Comparison of ENCODE assay signal across 12 cellular contexts in the genomic region with DNA sequence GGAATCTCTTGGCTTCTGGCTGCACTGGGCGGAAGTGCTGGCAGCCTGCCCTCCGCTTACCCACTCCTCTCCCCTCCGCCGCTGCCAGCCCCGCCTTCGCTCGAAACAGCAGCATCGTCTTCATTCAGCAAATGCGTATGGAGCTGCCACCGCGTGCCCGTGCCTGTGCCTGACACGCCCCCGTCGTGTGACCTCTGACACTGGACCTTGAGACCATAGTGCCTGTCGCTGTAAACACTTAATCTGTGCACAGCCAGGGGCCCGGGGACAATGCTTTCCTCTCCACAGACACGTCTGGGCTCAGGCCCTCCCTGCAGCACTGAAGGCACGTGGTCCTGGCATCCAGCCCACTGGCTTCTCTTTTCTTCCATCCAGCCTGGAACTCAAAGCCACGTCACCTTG.
DNase-seq lines count a peak whose midpoint lies in the region; ATAC-seq and TF ChIP-seq lines count a peak whose summit lies in the region.
"Had no signal": no experiment of that assay in that cellular context is flagged by ENCODE, and none has a peak within 500 bp of the region (broad histone marks: within the 10 kb centered on the region; RNA-seq: fewer than 3 reads in every experiment).

No MANE protein-coding gene starts in this region.

- peaks cover 9 to 18% of the 10 kb centered on the region in 2 donors for H3K27me3 Mint-ChIP-seq in natural killer cell treated with Interleukin-12 subunit alpha and Interleukin-12 subunit beta and Interleukin-15 and Interleukin-18, amount 100 ng/mL, for 72 hours
- H3K27me3 Mint-ChIP-seq in natural killer cell (ENCODE audit: low read depth in 2 of 2), result peaks cover 10 to 17% of the 10 kb centered on the region in 2 donors
- peaks cover 13% of the 10 kb centered on the region for H3K27me3 Mint-ChIP-seq in endodermal cell (ENCODE audit: insufficient read depth)
- H3K27me3 Mint-ChIP-seq in nephron (ENCODE audit: low read depth), result peaks cover 13% of the 10 kb centered on the region
- H3K27me3 Mint-ChIP-seq in glutamatergic neuron (ENCODE audit: unreplicated experiment), result peaks cover 2% of the 10 kb centered on the region

- peaks cover 0 to 8% of the 10 kb centered on the region in 2 donors for H3K4me1 Mint-ChIP-seq in natural killer cell treated with Interleukin-12 subunit alpha and Interleukin-12 subunit beta and Interleukin-15 and Interleukin-18, amount 100 ng/mL, for 72 hours (ENCODE audit: low read depth in 2 of 2)
- H3K4me1 Mint-ChIP-seq in natural killer cell (peaks cover 6 to 13% of the 10 kb centered on the region in 2 donors), endodermal cell (peaks cover 10% of the 10 kb centered on the region), nephron (peaks cover 40% of the 10 kb centered on the region), glutamatergic neuron (ENCODE audit: low read depth, unreplicated experiment) (no peaks in the 10 kb centered on the region)

- no peak for ATAC-seq in natural killer cell treated with Interleukin-12 subunit alpha and Interleukin-12 subunit beta and Interleukin-15 and Interleukin-18, amount 100 ng/mL, for 72 hours
- ATAC-seq in natural killer cell (no peak), GM18861 (IDR thresholded peaks at IDR 0.05; ENCODE audit: unreplicated experiment) (no peak)

- H3K36me3 Mint-ChIP-seq in natural killer cell treated with Interleukin-12 subunit alpha and Interleukin-12 subunit beta and Interleukin-15 and Interleukin-18, amount 100 ng/mL, for 72 hours, result no peaks in the 10 kb centered on the region
- H3K36me3 Mint-ChIP-seq in natural killer cell (no peaks in the 10 kb centered on the region), endodermal cell (ENCODE audit: low read depth) (no peaks in the 10 kb centered on the region), nephron (ENCODE audit: low read depth) (no peaks in the 10 kb centered on the region), glutamatergic neuron (ENCODE audit: unreplicated experiment) (no peaks in the 10 kb centered on the region)

- H3K9me3 ChIP-seq in endodermal cell (ENCODE audit: control insufficient read depth, low read length), result no peaks in the 10 kb centered on the region
- H3K9me3 ChIP-seq: vagina had no signal

- peak; percentile 55 for DNase-seq in natural killer cell treated with Interleukin-12 subunit alpha and Interleukin-12 subunit beta and Interleukin-15 and Interleukin-18, amount 100 ng/mL, for 72 hours (ENCODE audit: low spot score)
- no peak for DNase-seq in natural killer cell
- DNase-seq in endodermal cell, result peak; percentile 77
- DNase-seq in glutamatergic neuron, result no peak
- DNase-seq in NCI-H226, result no peak
- no peak for DNase-seq in germinal center (ENCODE audit: low spot score)
- DNase-seq: activated CD8-positive, alpha-beta memory T cell treated with anti-CD3 and anti-CD28 coated beads, Interleukin-2, amount 50 U/mL, for 4 hours had no signal

- no peak overlapping the region for H3K4me3 ChIP-seq in endodermal cell (ENCODE audit: low read length)
- H3K4me3 ChIP-seq: SK-N-MC had no signal

- H3K4me3 Mint-ChIP-seq in natural killer cell treated with Interleukin-12 subunit alpha and Interleukin-12 subunit beta and Interleukin-15 and Interleukin-18, amount 100 ng/mL, for 72 hours, result no peak overlapping the region
- no peak overlapping the region for H3K4me3 Mint-ChIP-seq in natural killer cell
- peak overlapping the region; percentile 1 for H3K4me3 Mint-ChIP-seq in endodermal cell
- H3K4me3 Mint-ChIP-seq in nephron, result peak overlapping the region in 1 of 3 experiments; percentile 49
- no peak overlapping the region for H3K4me3 Mint-ChIP-seq in glutamatergic neuron (ENCODE audit: unreplicated experiment)
- H3K4me3 Mint-ChIP-seq: CD4-positive, alpha-beta T cell had no signal

- no peak overlapping the region for H3K27ac ChIP-seq in endodermal cell (ENCODE audit: low read depth, low read length)
- H3K27ac ChIP-seq: SK-N-MC, vagina had no signal

- H3K27me3 ChIP-seq in endodermal cell (ENCODE audit: control insufficient read depth, insufficient read depth, low read length, poor library complexity, severe bottlenecking), result no peaks in the 10 kb centered on the region
- H3K27me3 ChIP-seq: vagina had no signal

- no peaks in the 10 kb centered on the region for H3K36me3 ChIP-seq in endodermal cell (ENCODE audit: control insufficient read depth, insufficient read depth, low read length)
- H3K36me3 ChIP-seq: vagina had no signal

- no peaks in the 10 kb centered on the region for H3K9me3 Mint-ChIP-seq in natural killer cell treated with Interleukin-12 subunit alpha and Interleukin-12 subunit beta and Interleukin-15 and Interleukin-18, amount 100 ng/mL, for 72 hours
- H3K9me3 Mint-ChIP-seq in natural killer cell, result no peaks in the 10 kb centered on the region
- H3K9me3 Mint-ChIP-seq in endodermal cell, result no peaks in the 10 kb centered on the region
- H3K9me3 Mint-ChIP-seq in nephron, result no peaks in the 10 kb centered on the region
- H3K9me3 Mint-ChIP-seq in glutamatergic neuron (ENCODE audit: unreplicated experiment), result peaks cover 4% of the 10 kb centered on the region
- H3K9me3 Mint-ChIP-seq: CD4-positive, alpha-beta T cell had no signal

- no peaks in the 10 kb centered on the region for H3K4me1 ChIP-seq in endodermal cell (ENCODE audit: control insufficient read depth, insufficient read depth, low read length)

- H3K27ac Mint-ChIP-seq in natural killer cell treated with Interleukin-12 subunit alpha and Interleukin-12 subunit beta and Interleukin-15 and Interleukin-18, amount 100 ng/mL, for 72 hours, result no peak overlapping the region
- H3K27ac Mint-ChIP-seq in natural killer cell (no peak overlapping the region), endodermal cell (no peak overlapping the region), nephron (peak overlapping the region in 2 of 3 experiments; percentile 37 to 70), glutamatergic neuron (ENCODE audit: unreplicated experiment) (no peak overlapping the region)
- H3K27ac Mint-ChIP-seq: CD4-positive, alpha-beta T cell had no signal

- intact Hi-C loops in natural killer cell (cut with micrococcal nuclease), result no loop called here

- H3K9ac ChIP-seq in endodermal cell (ENCODE audit: extremely low read depth, low read length, poor library complexity, severe bottlenecking), result no peak overlapping the region

- TF ChIP-seq CTCF in natural killer cell (IDR thresholded peaks at IDR 0.05), result no peak
- TF ChIP-seq CTCF in endodermal cell (conservative IDR thresholded peaks at IDR 0.05), result no peak
- no peak for TF ChIP-seq CTCF in nephron (IDR thresholded peaks at IDR 0.05; ENCODE audit: unreplicated experiment in 3 of 3)
- TF ChIP-seq CTCF in glutamatergic neuron (IDR thresholded peaks at IDR 0.05; ENCODE audit: partially characterized antibody, unreplicated experiment), result no peak

- WGBS in endodermal cell (ENCODE audit: insufficient coverage in 1 of 2, insufficient read length in 1 of 2), 2 experiments, result 48 to 58% methylated on average over 5 to 20 of the region's 20 CpGs

Comparison
In these comparisons a context has a peak if more than half of its experiments do, and no peak if none do; other contexts are left out.
1. DNase-seq: peak in natural killer cell treated with Interleukin-12 subunit alpha and Interleukin-12 subunit beta and Interleukin-15 and Interleukin-18, amount 100 ng/mL, for 72 hours (single experiment) and endodermal cell (single experiment); none in natural killer cell (single experiment), glutamatergic neuron (single experiment), NCI-H226 (single experiment) and germinal center (single experiment).
2. H3K27ac Mint-ChIP-seq: peak in nephron (2 of 3); none in natural killer cell treated with Interleukin-12 subunit alpha and Interleukin-12 subunit beta and Interleukin-15 and Interleukin-18, amount 100 ng/mL, for 72 hours (0 of 2), natural killer cell (0 of 2), endodermal cell (single experiment) and glutamatergic neuron (single experiment).